ENCODE assay signal across 9 cellular contexts in genomic region chr17:36949461-36949927, GRCh38. TPM values are rescaled to one million over a fixed set of nuclear protein-coding genes. Genes with fewer than 3 reads are reported as not detected.
A peak's percentile ranks its signal among the peaks of the same experiment; 100 is the strongest.
DNase-seq lines count a peak whose midpoint lies in the region; ATAC-seq and TF ChIP-seq lines count a peak whose summit lies in the region.
"Had no signal": no experiment of that assay in that cellular context is flagged by ENCODE, and none has a peak within 500 bp of the region (broad histone marks: within the 10 kb centered on the region; RNA-seq: fewer than 3 reads in every experiment).

No MANE protein-coding gene starts in this region.

- POLR2A ChIA-PET in T-cell (lab: Charles Lee): interaction anchor here in 1 of 2 donors (0.6 kb wide), 1 partner anchor 53 kb away, joined by 11 read pairs; no protein-coding TSS in a partner anchor

- no peak for TF ChIP-seq POLR2A in gastroesophageal sphincter (IDR thresholded peaks at IDR 0.05)

- peaks cover 31% of the 10 kb centered on the region for H3K27me3 ChIP-seq in gastroesophageal sphincter

- no peak for ATAC-seq in activated T-cell treated with anti-CD3 and anti-CD28 coated beads, Interleukin-2, amount 50 U/mL, for 72 hours (replicated peaks in 1 of 2)
- ATAC-seq in T-cell (replicated peaks in 1 of 4): peak in 3 of 4 experiments; percentile 0 to 18 (median 13)
- peak; percentile 12 for ATAC-seq in gastroesophageal sphincter
- ATAC-seq in GM18870 (IDR thresholded peaks at IDR 0.05; ENCODE audit: unreplicated experiment): no peak

- CTCF ChIA-PET in T-cell (lab: Charles Lee): no interaction called here

- peak overlapping the region; percentile 92 to 95 (median 93) for H3K27ac ChIP-seq in gastroesophageal sphincter

- H3K27me3 Mint-ChIP-seq in activated T-cell treated with anti-CD3 and anti-CD28 coated beads, Interleukin-2, amount 50 U/mL, for 72 hours (ENCODE audit: low read depth): peaks cover 35% of the 10 kb centered on the region
- H3K27me3 Mint-ChIP-seq in T-cell (peaks cover 22 to 34% of the 10 kb centered on the region in 2 donors), progenitor cell of endocrine pancreas (peaks cover 35% of the 10 kb centered on the region)

- H3K4me3 Mint-ChIP-seq in activated T-cell treated with anti-CD3 and anti-CD28 coated beads, Interleukin-2, amount 50 U/mL, for 72 hours: peak overlapping the region; percentile 92 to 97
- peak overlapping the region; percentile 85 to 95 (median 93) for H3K4me3 Mint-ChIP-seq in T-cell
- peak overlapping the region; percentile 92 for H3K4me3 Mint-ChIP-seq in progenitor cell of endocrine pancreas (ENCODE audit: low read depth)

- H3K9me3 ChIP-seq in gastroesophageal sphincter: no peaks in the 10 kb centered on the region

- TF ChIP-seq CTCF in gastroesophageal sphincter (IDR thresholded peaks at IDR 0.05): no peak
- no peak for TF ChIP-seq CTCF in progenitor cell of endocrine pancreas (IDR thresholded peaks at IDR 0.05; ENCODE audit: unreplicated experiment)

- H3K4me1 Mint-ChIP-seq in activated T-cell treated with anti-CD3 and anti-CD28 coated beads, Interleukin-2, amount 50 U/mL, for 72 hours (ENCODE audit: low read depth): peaks cover 66% of the 10 kb centered on the region
- H3K4me1 Mint-ChIP-seq in T-cell: peaks cover 59 to 63% (median 61%) of the 10 kb centered on the region in 3 donors
- H3K4me1 Mint-ChIP-seq in progenitor cell of endocrine pancreas (ENCODE audit: low read depth): peaks cover 18% of the 10 kb centered on the region

- TF ChIP-seq EP300 in gastroesophageal sphincter (IDR thresholded peaks at IDR 0.05): no peak

- H3K4me1 ChIP-seq in gastroesophageal sphincter: peaks cover 3 to 40% (median 8%) of the 10 kb centered on the region in 3 donors

- peaks cover 0 to 37% of the 10 kb centered on the region in 2 donors for H3K36me3 ChIP-seq in gastroesophageal sphincter

- peak overlapping the region; percentile 85 for H3K27ac Mint-ChIP-seq in activated T-cell treated with anti-CD3 and anti-CD28 coated beads, Interleukin-2, amount 50 U/mL, for 72 hours
- peak overlapping the region; percentile 81 to 88 for H3K27ac Mint-ChIP-seq in T-cell
- peak overlapping the region; percentile 87 for H3K27ac Mint-ChIP-seq in progenitor cell of endocrine pancreas

- peak overlapping the region; percentile 80 to 86 for H3K4me3 ChIP-seq in gastroesophageal sphincter

- 0 to 5% methylated on average over 6 to 9 of the region's 9 CpGs for WGBS in gastroesophageal sphincter (ENCODE audit: low coverage in 1 of 2), 2 donors

- H3K36me3 Mint-ChIP-seq in activated T-cell treated with anti-CD3 and anti-CD28 coated beads, Interleukin-2, amount 50 U/mL, for 72 hours (ENCODE audit: insufficient read depth in 2 of 2): peaks cover 17 to 36% of the 10 kb centered on the region in 2 donors
- peaks cover 41% of the 10 kb centered on the region for H3K36me3 Mint-ChIP-seq in T-cell
- H3K36me3 Mint-ChIP-seq in progenitor cell of endocrine pancreas (ENCODE audit: insufficient read depth): peaks cover 16% of the 10 kb centered on the region

- DNase-seq in activated T-cell treated with anti-CD3 and anti-CD28 coated beads, Interleukin-2, amount 50 U/mL, for 72 hours: no peak
- DNase-seq in activated T-cell treated with anti-CD3 and anti-CD28 coated beads for 4 hours (no peak), T-cell (no peak), progenitor cell of endocrine pancreas (ENCODE audit: low spot score, unreplicated experiment) (no peak), NCI-H345 (lab: John Stamatoyannopoulos, UW) (no peak), DMS 273 treated with DMSO at 0.1 percent for 48 hours (lab: John Stamatoyannopoulos, UW) (no peak)

- no peaks in the 10 kb centered on the region for H3K9me3 Mint-ChIP-seq in activated T-cell treated with anti-CD3 and anti-CD28 coated beads, Interleukin-2, amount 50 U/mL, for 72 hours
- H3K9me3 Mint-ChIP-seq in T-cell: no peaks in the 10 kb centered on the region
- no peaks in the 10 kb centered on the region for H3K9me3 Mint-ChIP-seq in progenitor cell of endocrine pancreas (ENCODE audit: low read depth)

RNA-seq across cellular contexts. Expression of gene AATF, which starts 0.7 kb away (rescaled TPM):
- total RNA-seq in activated T-cell treated with anti-CD3 and anti-CD28 coated beads, Interleukin-2, amount 50 U/mL, for 72 hours: 10 to 100 TPM; 85.1 to 91.9 TPM
- 10 to 100 TPM; 52.5 to 65.0 (median 59.7) TPM for total RNA-seq in T-cell
- total RNA-seq in gastroesophageal sphincter: 10 to 100 TPM; 36.1 to 45.1 (median 38.5) TPM
- total RNA-seq in progenitor cell of endocrine pancreas: 50.9 and 53.5 TPM in 2 replicates

RNA-seq across cellular contexts. Expression of gene LHX1, which starts 12.2 kb away (rescaled TPM):
- under 1 TPM; 0.32 to 0.34 TPM for total RNA-seq in activated T-cell treated with anti-CD3 and anti-CD28 coated beads, Interleukin-2, amount 50 U/mL, for 72 hours
- total RNA-seq in T-cell (not detected), gastroesophageal sphincter (not detected), progenitor cell of endocrine pancreas (1.8 and 2.0 TPM in 2 replicates)
- total RNA-seq: pulmonary artery endothelial cell had no signal

Comparison
In these comparisons a context has a peak if more than half of its experiments do, and no peak if none do; other contexts are left out.
1. ATAC-seq: peak in T-cell (3 of 4) and gastroesophageal sphincter (single experiment); none in activated T-cell treated with anti-CD3 and anti-CD28 coated beads, Interleukin-2, amount 50 U/mL, for 72 hours (0 of 2) and GM18870 (single experiment).
2. Peak in every context shown above with its lines, with median percentiles within 50 percentile points of each other: H3K27ac Mint-ChIP-seq and H3K4me3 Mint-ChIP-seq.